In genomic region chrX:150546711-150547153, GRCh38 we compare ENCODE assay signal across 8 cellular contexts. TPM values are rescaled to one million over a fixed set of nuclear protein-coding genes. Genes with fewer than 3 reads are reported as not detected.
DNase-seq lines count a peak whose midpoint lies in the region; ATAC-seq and TF ChIP-seq lines count a peak whose summit lies in the region.

No MANE protein-coding gene starts in this region.

- H3K4me1 ChIP-seq in right cardiac atrium (ENCODE audit: control insufficient read depth, insufficient read depth, low read length): peaks cover 2% of the 10 kb centered on the region

- in situ Hi-C loops in KBM-7 (cut with MboI; ENCODE audit: low pct_unique_long_range_greater_than_20kb, low sequenced_read_pairs): no loop called here
- in situ Hi-C loops in G401 (cut with HindIII; ENCODE audit: low sequenced_read_pairs): no loop called here
- in situ Hi-C loops in GM13977 (cut with MboI; ENCODE audit: low pct_unique_long_range_greater_than_20kb, low sequenced_read_pairs, unreplicated experiment): no loop called here

- H3K4me1 Mint-ChIP-seq in activated T-cell treated with anti-CD3 and anti-CD28 coated beads, Interleukin-2, amount 50 U/mL, for 24 hours (ENCODE audit: low read depth): peaks cover 22% of the 10 kb centered on the region
- peaks cover 29% of the 10 kb centered on the region for H3K4me1 Mint-ChIP-seq in stimulated activated effector memory CD8-positive, alpha-beta T cell treated with anti-CD3 and anti-CD28 coated beads, Interleukin-12 subunit alpha, Interleukin-12 subunit beta, amount 100 ng/mL, for 72 hours

- DNase-seq in KBM-7 (peak; percentile 37), right cardiac atrium (peak; percentile 51 to 69 (median 65)), G401 (ENCODE audit: low spot score) (no peak), GM13977 (ENCODE audit: low spot score) (no peak)
- peak; percentile 44 for DNase-seq in activated T-cell treated with anti-CD3 and anti-CD28 coated beads, Interleukin-2, amount 50 U/mL, for 24 hours
- no peak for DNase-seq in stimulated activated effector memory CD8-positive, alpha-beta T cell treated with anti-CD3 and anti-CD28 coated beads, Interleukin-12 subunit alpha, Interleukin-12 subunit beta, amount 100 ng/mL, for 72 hours (ENCODE audit: low spot score in 2 of 2)

- H3K36me3 Mint-ChIP-seq in activated T-cell treated with anti-CD3 and anti-CD28 coated beads, Interleukin-2, amount 50 U/mL, for 24 hours (ENCODE audit: low read depth): no peaks in the 10 kb centered on the region
- no peaks in the 10 kb centered on the region for H3K36me3 Mint-ChIP-seq in stimulated activated effector memory CD8-positive, alpha-beta T cell treated with anti-CD3 and anti-CD28 coated beads, Interleukin-12 subunit alpha, Interleukin-12 subunit beta, amount 100 ng/mL, for 72 hours

- no peak for TF ChIP-seq CTCF in GM13977 (IDR thresholded peaks at IDR 0.05; ENCODE audit: extremely low read depth, insufficient read depth, missing control alignments)

- H3K9me3 ChIP-seq in right cardiac atrium (ENCODE audit: control insufficient read depth, low read length): no peaks in the 10 kb centered on the region

- peak overlapping the region; percentile 6 for H3K4me3 Mint-ChIP-seq in activated T-cell treated with anti-CD3 and anti-CD28 coated beads, Interleukin-2, amount 50 U/mL, for 24 hours
- H3K4me3 Mint-ChIP-seq in stimulated activated effector memory CD8-positive, alpha-beta T cell treated with anti-CD3 and anti-CD28 coated beads, Interleukin-12 subunit alpha, Interleukin-12 subunit beta, amount 100 ng/mL, for 72 hours: peak overlapping the region; percentile 57

- ATAC-seq in right cardiac atrium: peak; percentile 49 to 72
- no peak for ATAC-seq in stimulated activated effector memory CD8-positive, alpha-beta T cell treated with anti-CD3 and anti-CD28 coated beads, Interleukin-12 subunit alpha, Interleukin-12 subunit beta, amount 100 ng/mL, for 72 hours
- no peak for ATAC-seq in HG03025 (IDR thresholded peaks at IDR 0.05; ENCODE audit: low FRiP score, unreplicated experiment)
- no peak for ATAC-seq in HG03521 (IDR thresholded peaks at IDR 0.05; ENCODE audit: unreplicated experiment)

- WGBS in right cardiac atrium: 38% methylated on average over 9 of the region's 9 CpGs

- H3K27ac Mint-ChIP-seq in activated T-cell treated with anti-CD3 and anti-CD28 coated beads, Interleukin-2, amount 50 U/mL, for 24 hours: peak overlapping the region; percentile 75
- peak overlapping the region; percentile 79 for H3K27ac Mint-ChIP-seq in stimulated activated effector memory CD8-positive, alpha-beta T cell treated with anti-CD3 and anti-CD28 coated beads, Interleukin-12 subunit alpha, Interleukin-12 subunit beta, amount 100 ng/mL, for 72 hours

- peak overlapping the region; percentile 53 for H3K27ac ChIP-seq in right cardiac atrium (ENCODE audit: low read length)

- no peaks in the 10 kb centered on the region for H3K9me3 Mint-ChIP-seq in activated T-cell treated with anti-CD3 and anti-CD28 coated beads, Interleukin-2, amount 50 U/mL, for 24 hours
- no peaks in the 10 kb centered on the region for H3K9me3 Mint-ChIP-seq in stimulated activated effector memory CD8-positive, alpha-beta T cell treated with anti-CD3 and anti-CD28 coated beads, Interleukin-12 subunit alpha, Interleukin-12 subunit beta, amount 100 ng/mL, for 72 hours

- H3K27me3 Mint-ChIP-seq in activated T-cell treated with anti-CD3 and anti-CD28 coated beads, Interleukin-2, amount 50 U/mL, for 24 hours: peaks cover 20% of the 10 kb centered on the region

- H3K27me3 ChIP-seq in right cardiac atrium (ENCODE audit: control insufficient read depth, insufficient read depth): no peaks in the 10 kb centered on the region

- intact Hi-C loops in right cardiac atrium (cut with DNase I): no loop called here

- no peak overlapping the region for H3K4me3 ChIP-seq in right cardiac atrium (ENCODE audit: low read length)

RNA-seq across cellular contexts. Expression of gene MTM1, which starts 21.7 kb away (rescaled TPM):
- 10 to 100 TPM; 13.8 to 16.9 (median 15.2) TPM for total RNA-seq in right cardiac atrium
- polyA plus RNA-seq in right cardiac atrium: 4.0 TPM
- 4.1 and 9.4 TPM in 2 replicates for total RNA-seq in G401 (2014; rRNA removed; shearing (Covaris generic))

Comparison
In these comparisons a context has a peak if more than half of its experiments do, and no peak if none do; other contexts are left out.
1. DNase-seq: peak in KBM-7 (single experiment), activated T-cell treated with anti-CD3 and anti-CD28 coated beads, Interleukin-2, amount 50 U/mL, for 24 hours (single experiment) and right cardiac atrium (3 of 3); none in stimulated activated effector memory CD8-positive, alpha-beta T cell treated with anti-CD3 and anti-CD28 coated beads, Interleukin-12 subunit alpha, Interleukin-12 subunit beta, amount 100 ng/mL, for 72 hours (0 of 2), G401 (single experiment) and GM13977 (single experiment).
2. ATAC-seq: peak in right cardiac atrium (2 of 2); none in stimulated activated effector memory CD8-positive, alpha-beta T cell treated with anti-CD3 and anti-CD28 coated beads, Interleukin-12 subunit alpha, Interleukin-12 subunit beta, amount 100 ng/mL, for 72 hours (single experiment), HG03025 (single experiment) and HG03521 (single experiment).